ENCODE assay signal across 8 cellular contexts in genomic region chr22:49838771-49839717, GRCh38. TPM values are rescaled to one million over a fixed set of nuclear protein-coding genes. Genes with fewer than 3 reads are reported as not detected.
DNase-seq lines count a peak whose midpoint lies in the region; ATAC-seq, FAIRE-seq and TF ChIP-seq lines count a peak whose summit lies in the region.

No MANE protein-coding gene starts in this region.

- no peaks in the 10 kb centered on the region for H3K79me2 ChIP-seq in keratinocyte (ENCODE audit: control insufficient read depth, insufficient read depth, low read length)

- peak overlapping the region; percentile 63 for H3K4me3 Mint-ChIP-seq in stimulated activated effector memory CD8-positive, alpha-beta T cell treated with anti-CD3 and anti-CD28 coated beads, Interleukin-12 subunit alpha, Interleukin-12 subunit beta, amount 100 ng/mL, for 72 hours

- no peak overlapping the region for H3K4me3 ChIP-seq in keratinocyte (ENCODE audit: control insufficient read depth in 2 of 3, extremely low read depth in 1 of 3, insufficient read depth in 2 of 3, low read depth in 1 of 3, low read length in 3 of 3)

- H3K4me1 Mint-ChIP-seq in stimulated activated effector memory CD8-positive, alpha-beta T cell treated with anti-CD3 and anti-CD28 coated beads, Interleukin-12 subunit alpha, Interleukin-12 subunit beta, amount 100 ng/mL, for 72 hours: peaks cover 34% of the 10 kb centered on the region

- H3K4me2 ChIP-seq in keratinocyte (ENCODE audit: control insufficient read depth, extremely low read depth, insufficient read depth, low read depth, low read length): peak overlapping the region; percentile 45

- no peaks in the 10 kb centered on the region for H3K36me3 ChIP-seq in keratinocyte (ENCODE audit: control insufficient read depth in 2 of 2, extremely low read depth in 1 of 2, insufficient read depth in 2 of 2, low read length in 2 of 2)

- no peaks in the 10 kb centered on the region for H3K27me3 ChIP-seq in keratinocyte (ENCODE audit: control insufficient read depth, extremely low read depth, insufficient read depth, low read length)

- no peaks in the 10 kb centered on the region for H3K9me1 ChIP-seq in keratinocyte (ENCODE audit: control insufficient read depth, extremely low read depth, insufficient read depth, low read length)

- dilution Hi-C loops in keratinocyte (cut with MboI; ENCODE audit: extremely low pct_ligation_motif_present, low sequenced_read_pairs): no loop called here

- H4K20me1 ChIP-seq in keratinocyte (ENCODE audit: control insufficient read depth, extremely low read depth, insufficient read depth, low read length): no peaks in the 10 kb centered on the region

- TF ChIP-seq CTCF in keratinocyte (optimal IDR thresholded peaks at IDR 0.05 in 1 of 3, IDR thresholded peaks at IDR 0.05 in 1 of 3, conservative IDR thresholded peaks at IDR 0.05 in 1 of 3; ENCODE audit: extremely low read depth in 1 of 3, insufficient read depth in 2 of 3, low read length in 3 of 3): no peak

- no peaks in the 10 kb centered on the region for H3K36me3 Mint-ChIP-seq in stimulated activated effector memory CD8-positive, alpha-beta T cell treated with anti-CD3 and anti-CD28 coated beads, Interleukin-12 subunit alpha, Interleukin-12 subunit beta, amount 100 ng/mL, for 72 hours

- peak overlapping the region; percentile 65 for H2AFZ ChIP-seq in keratinocyte (ENCODE audit: control insufficient read depth, low read length)

- peaks cover 9% of the 10 kb centered on the region for H3K4me1 ChIP-seq in keratinocyte (ENCODE audit: control insufficient read depth, extremely low read depth, insufficient read depth, low read length)

- FAIRE-seq in keratinocyte (lab: Jason Lieb, UNC): no peak

- peak; percentile 94 for ATAC-seq in stimulated activated effector memory CD8-positive, alpha-beta T cell treated with anti-CD3 and anti-CD28 coated beads, Interleukin-12 subunit alpha, Interleukin-12 subunit beta, amount 100 ng/mL, for 72 hours
- ATAC-seq in GM21528 (IDR thresholded peaks at IDR 0.05; ENCODE audit: low FRiP score, unreplicated experiment) (no peak), HG03280 (IDR thresholded peaks at IDR 0.05; ENCODE audit: unreplicated experiment) (no peak)

- no peaks in the 10 kb centered on the region for H3K9me3 Mint-ChIP-seq in stimulated activated effector memory CD8-positive, alpha-beta T cell treated with anti-CD3 and anti-CD28 coated beads, Interleukin-12 subunit alpha, Interleukin-12 subunit beta, amount 100 ng/mL, for 72 hours

- H3K9me3 ChIP-seq in keratinocyte (ENCODE audit: control insufficient read depth, low read depth, low read length): no peaks in the 10 kb centered on the region

- no peak overlapping the region for H3K27ac ChIP-seq in keratinocyte (ENCODE audit: control insufficient read depth, insufficient read depth, low read length)

- DNase-seq in HuH-7.5 (ENCODE audit: low spot score): peak; percentile 85
- DNase-seq in activated CD8-positive, alpha-beta memory T cell treated with anti-CD3 and anti-CD28 coated beads, Interleukin-2, amount 50 U/mL, for 4 hours: peak; percentile 86
- DNase-seq in keratinocyte (ENCODE audit: low read depth, low spot score): no peak
- DNase-seq in stimulated activated effector memory CD8-positive, alpha-beta T cell treated with anti-CD3 and anti-CD28 coated beads, Interleukin-12 subunit alpha, Interleukin-12 subunit beta, amount 100 ng/mL, for 72 hours (ENCODE audit: low spot score in 2 of 2): peak; percentile 66 to 90
- DNase-seq in H4 (ENCODE audit: low spot score): no peak
- DNase-seq in hippocampal formation (lab: John Stamatoyannopoulos, UW): no peak

- H3K27ac Mint-ChIP-seq in stimulated activated effector memory CD8-positive, alpha-beta T cell treated with anti-CD3 and anti-CD28 coated beads, Interleukin-12 subunit alpha, Interleukin-12 subunit beta, amount 100 ng/mL, for 72 hours: peak overlapping the region; percentile 87

- H3K9ac ChIP-seq in keratinocyte (ENCODE audit: control insufficient read depth, extremely low read depth, insufficient read depth, low read length): no peak overlapping the region

RNA-seq across cellular contexts. Expression of gene BRD1, which starts 11.4 kb away (rescaled TPM):
- 3.7 to 5.0 TPM (median 4.3 TPM) in 3 replicates for polyA plus RNA-seq in keratinocyte
- polyA plus RNA-seq in keratinocyte (2011; ENCODE audit: low read depth): 20.9 TPM
- 2.8 and 4.2 TPM in 2 replicates for polyA plus RNA-seq in keratinocyte (2011; cell fraction: cytosol; rRNA removed)
- polyA plus RNA-seq in keratinocyte (2011; cell fraction: nucleus; rRNA removed): 19.3 and 21.4 TPM in 2 replicates
- 10.8 and 17.3 TPM in 2 replicates for polyA plus RNA-seq in keratinocyte (2012; ENCODE audit: low replicate concordance)
- polyA minus RNA-seq in keratinocyte: 5.7 to 10.7 TPM (median 6.1 TPM) in 3 replicates
- 7.3 TPM for polyA minus RNA-seq in keratinocyte (2011; cell fraction: cytosol; rRNA and poly(A)+ RNA removed)
- 17.4 and 19.2 TPM in 2 replicates for polyA minus RNA-seq in keratinocyte (2011; cell fraction: nucleus; rRNA and poly(A)+ RNA removed)
- total RNA-seq in H4 (2014; rRNA removed; shearing (Covaris generic)): 7.3 and 13.9 TPM in 2 replicates

RNA-seq across cellular contexts. Expression of gene ZBED4, which starts 14.6 kb away (rescaled TPM):
- 4.9 to 8.0 TPM (median 7.1 TPM) in 3 replicates for polyA plus RNA-seq in keratinocyte
- polyA plus RNA-seq in keratinocyte (2011; ENCODE audit: low read depth): 7.9 TPM
- polyA plus RNA-seq in keratinocyte (2011; cell fraction: cytosol; rRNA removed): 8.0 and 8.7 TPM in 2 replicates
- polyA plus RNA-seq in keratinocyte (2011; cell fraction: nucleus; rRNA removed): 20.1 and 20.9 TPM in 2 replicates
- 8.8 and 12.4 TPM in 2 replicates for polyA plus RNA-seq in keratinocyte (2012; ENCODE audit: low replicate concordance)
- polyA minus RNA-seq in keratinocyte: 8.5 to 27.1 TPM (median 10.4 TPM) in 3 replicates
- polyA minus RNA-seq in keratinocyte (2011; cell fraction: cytosol; rRNA and poly(A)+ RNA removed): 9.8 TPM
- polyA minus RNA-seq in keratinocyte (2011; cell fraction: nucleus; rRNA and poly(A)+ RNA removed): 15.3 and 23.3 TPM in 2 replicates
- total RNA-seq in H4 (2014; rRNA removed; shearing (Covaris generic)): 5.1 and 9.1 TPM in 2 replicates

Comparison
In these comparisons a context has a peak if more than half of its experiments do, and no peak if none do; other contexts are left out.
1. DNase-seq: peak in HuH-7.5 (single experiment), activated CD8-positive, alpha-beta memory T cell treated with anti-CD3 and anti-CD28 coated beads, Interleukin-2, amount 50 U/mL, for 4 hours (single experiment) and stimulated activated effector memory CD8-positive, alpha-beta T cell treated with anti-CD3 and anti-CD28 coated beads, Interleukin-12 subunit alpha, Interleukin-12 subunit beta, amount 100 ng/mL, for 72 hours (2 of 2); none in keratinocyte (single experiment), H4 (single experiment) and hippocampal formation (0 of 2).